In the genomic region with DNA sequence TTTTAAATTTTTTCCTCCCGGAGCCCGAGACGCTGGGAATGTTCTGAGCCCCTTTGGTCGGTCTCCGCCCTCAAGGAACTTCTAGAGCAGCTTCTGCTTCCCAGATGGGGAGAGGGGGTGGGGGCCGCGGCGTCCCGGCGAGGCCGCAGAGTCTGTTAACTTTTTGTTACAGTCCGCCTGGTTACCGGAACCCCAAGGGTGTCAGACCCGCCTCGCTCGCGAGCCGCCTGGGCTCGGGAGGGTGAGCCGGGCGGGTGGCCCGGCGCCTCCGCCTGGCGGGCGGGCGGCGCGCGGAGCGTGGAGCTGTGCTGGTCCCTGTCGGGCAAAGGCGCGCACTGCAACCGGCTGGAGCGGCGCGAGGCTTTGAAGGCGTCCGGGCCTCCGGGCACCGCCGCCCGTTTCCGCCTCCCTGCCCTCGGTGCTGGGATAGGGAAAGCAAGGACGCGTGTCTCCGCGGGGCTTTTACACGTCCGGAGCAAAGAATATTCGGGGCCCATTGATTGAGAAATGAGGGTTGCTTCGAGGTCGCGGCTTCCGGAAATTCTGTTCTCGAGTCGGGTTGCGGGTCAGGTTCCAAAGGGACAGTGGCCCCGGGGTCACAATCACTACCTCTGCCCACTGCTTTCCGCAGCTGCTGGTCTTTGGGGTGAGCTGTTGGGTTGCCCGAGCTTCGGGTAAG, we compare ENCODE assay signal across 8 cellular contexts. TPM values are rescaled to one million over a fixed set of nuclear protein-coding genes. Genes with fewer than 3 reads are reported as not detected.
DNase-seq lines count a peak whose midpoint lies in the region; ATAC-seq and TF ChIP-seq lines count a peak whose summit lies in the region.

No MANE protein-coding gene starts in this region.

- in situ Hi-C loops in astrocyte of the cerebellum (cut with HindIII; ENCODE audit: low sequenced_read_pairs) = no loop called here

- peaks cover 0 to 15% (median 0%) of the 10 kb centered on the region in 3 donors for H3K36me3 Mint-ChIP-seq in CD8-positive, alpha-beta memory T cell
- H3K36me3 Mint-ChIP-seq in T-helper 17 cell (ENCODE audit: low read depth) = peaks cover 2% of the 10 kb centered on the region

- peak; percentile 74 to 87 (median 79) for DNase-seq in CD8-positive, alpha-beta memory T cell
- DNase-seq in T-helper 17 cell (peak; percentile 72 to 80 (median 76)), astrocyte of the cerebellum (ENCODE audit: low read depth) (peak; percentile 49), hippocampal formation (lab: John Stamatoyannopoulos, UW) (peak; percentile 36 to 39), retinal pigment epithelial cell (ENCODE audit: low read depth) (peak; percentile 56), DMS53 treated with DMSO at 0.1 percent for 48 hours (lab: John Stamatoyannopoulos, UW; ENCODE audit: unreplicated experiment) (no peak)

- peaks cover 0 to 3% (median 0%) of the 10 kb centered on the region in 5 donors for H3K9me3 Mint-ChIP-seq in CD8-positive, alpha-beta memory T cell

- peaks cover 12% of the 10 kb centered on the region for H3K27me3 ChIP-seq in CD8-positive, alpha-beta memory T cell (ENCODE audit: insufficient read depth, low read length, poor library complexity, severe bottlenecking)
- H3K27me3 ChIP-seq in HUES64 (ENCODE audit: insufficient read depth, low read length) = peaks cover 87% of the 10 kb centered on the region

- peaks cover 60% of the 10 kb centered on the region for H3K4me1 ChIP-seq in CD8-positive, alpha-beta memory T cell (ENCODE audit: insufficient read depth, low read length)
- H3K4me1 ChIP-seq in HUES64 (ENCODE audit: insufficient read depth, low read length) = peaks cover 49% of the 10 kb centered on the region

- CTCF ChIA-PET in CD8-positive, alpha-beta memory T cell (lab: Charles Lee) = interaction anchor here (0.7 to 5.0 kb wide), 18 partner anchors 8 to 1272 kb away, joined by 3 to 34 read pairs (median 6); partner anchors contain the start of gene HS3ST3A1

- peaks cover 14 to 21% of the 10 kb centered on the region in 2 donors for H3K27me3 Mint-ChIP-seq in CD8-positive, alpha-beta memory T cell
- peaks cover 27% of the 10 kb centered on the region for H3K27me3 Mint-ChIP-seq in T-helper 17 cell

- H3K4me1 Mint-ChIP-seq in CD8-positive, alpha-beta memory T cell = peaks cover 61 to 72% (median 70%) of the 10 kb centered on the region in 3 donors
- peaks cover 54% of the 10 kb centered on the region for H3K4me1 Mint-ChIP-seq in T-helper 17 cell

- ATAC-seq in GM19468 (IDR thresholded peaks at IDR 0.05; ENCODE audit: extremely low read depth, unreplicated experiment) (peak; percentile 61), T-helper 17 cell (peak; percentile 48)

- H3K9ac ChIP-seq in HUES64 (ENCODE audit: low read depth, low read length) = peak overlapping the region; percentile 48

- no peaks in the 10 kb centered on the region for H3K9me3 ChIP-seq in CD8-positive, alpha-beta memory T cell (ENCODE audit: low read length)
- H3K9me3 ChIP-seq in HUES64 (ENCODE audit: insufficient read depth, low read depth, low read length) (no peaks in the 10 kb centered on the region), T-helper 17 cell (ENCODE audit: control insufficient read depth, low read length, poor library complexity, severe bottlenecking) (no peaks in the 10 kb centered on the region)

- WGBS in HUES64 = under 1% methylated on average over 64 of the region's 64 CpGs

- H3K4me3 Mint-ChIP-seq in CD8-positive, alpha-beta memory T cell = peak overlapping the region; percentile 92 to 98 (median 96)
- H3K4me3 Mint-ChIP-seq in T-helper 17 cell = peak overlapping the region; percentile 99

- TF ChIP-seq CTCF in astrocyte of the cerebellum (IDR thresholded peaks at IDR 0.05; ENCODE audit: low read depth, low read length, missing control alignments) = peak; percentile 72
- TF ChIP-seq CTCF in retinal pigment epithelial cell (conservative IDR thresholded peaks at IDR 0.05; ENCODE audit: low read depth, low read length) = peak; percentile 67

- POLR2A ChIA-PET in CD8-positive, alpha-beta memory T cell (lab: Charles Lee) = interaction anchor here (0.5 to 2.4 kb wide), 5 partner anchors 83 to 1285 kb away, joined by 3 to 9 read pairs (median 4); partner anchors contain the start of gene ELAC2

- H3K36me3 ChIP-seq in CD8-positive, alpha-beta memory T cell (ENCODE audit: insufficient read depth, low read length) = no peaks in the 10 kb centered on the region
- H3K36me3 ChIP-seq in HUES64 (ENCODE audit: insufficient read depth, low read length) = no peaks in the 10 kb centered on the region

- peak overlapping the region; percentile 34 to 95 (median 92) for H3K27ac Mint-ChIP-seq in CD8-positive, alpha-beta memory T cell
- H3K27ac Mint-ChIP-seq in T-helper 17 cell = peak overlapping the region; percentile 90

- peak overlapping the region; percentile 94 for H3K4me3 ChIP-seq in CD8-positive, alpha-beta memory T cell (ENCODE audit: low read length)
- H3K4me3 ChIP-seq in HUES64 (ENCODE audit: low read length) (peak overlapping the region; percentile 75), astrocyte of the cerebellum (ENCODE audit: low read depth, low read length) (peak overlapping the region; percentile 87), retinal pigment epithelial cell (ENCODE audit: low read length) (peak overlapping the region; percentile 94)

- H3K27ac ChIP-seq in CD8-positive, alpha-beta memory T cell (ENCODE audit: low read depth, low read length) = peak overlapping the region; percentile 82
- no peak overlapping the region for H3K27ac ChIP-seq in HUES64 (ENCODE audit: low read depth, low read length)

RNA-seq across cellular contexts. Expression of gene HS3ST3B1, which starts 1.7 kb away (rescaled TPM):
- total RNA-seq in CD8-positive, alpha-beta memory T cell = 1 to 10 TPM; 5.5 to 6.0 TPM
- 11.0 TPM for polyA plus RNA-seq in CD8-positive, alpha-beta memory T cell
- polyA plus RNA-seq in HUES64 (2013, experiment 1 of 2) = 5.8 TPM
- polyA plus RNA-seq in HUES64 (2013, experiment 2 of 2) = 5.2 TPM
- 10 to 100 TPM; 13.5 to 15.4 TPM for total RNA-seq in T-helper 17 cell
